ENCODE assay signal across 10 cellular contexts in the genomic region with DNA sequence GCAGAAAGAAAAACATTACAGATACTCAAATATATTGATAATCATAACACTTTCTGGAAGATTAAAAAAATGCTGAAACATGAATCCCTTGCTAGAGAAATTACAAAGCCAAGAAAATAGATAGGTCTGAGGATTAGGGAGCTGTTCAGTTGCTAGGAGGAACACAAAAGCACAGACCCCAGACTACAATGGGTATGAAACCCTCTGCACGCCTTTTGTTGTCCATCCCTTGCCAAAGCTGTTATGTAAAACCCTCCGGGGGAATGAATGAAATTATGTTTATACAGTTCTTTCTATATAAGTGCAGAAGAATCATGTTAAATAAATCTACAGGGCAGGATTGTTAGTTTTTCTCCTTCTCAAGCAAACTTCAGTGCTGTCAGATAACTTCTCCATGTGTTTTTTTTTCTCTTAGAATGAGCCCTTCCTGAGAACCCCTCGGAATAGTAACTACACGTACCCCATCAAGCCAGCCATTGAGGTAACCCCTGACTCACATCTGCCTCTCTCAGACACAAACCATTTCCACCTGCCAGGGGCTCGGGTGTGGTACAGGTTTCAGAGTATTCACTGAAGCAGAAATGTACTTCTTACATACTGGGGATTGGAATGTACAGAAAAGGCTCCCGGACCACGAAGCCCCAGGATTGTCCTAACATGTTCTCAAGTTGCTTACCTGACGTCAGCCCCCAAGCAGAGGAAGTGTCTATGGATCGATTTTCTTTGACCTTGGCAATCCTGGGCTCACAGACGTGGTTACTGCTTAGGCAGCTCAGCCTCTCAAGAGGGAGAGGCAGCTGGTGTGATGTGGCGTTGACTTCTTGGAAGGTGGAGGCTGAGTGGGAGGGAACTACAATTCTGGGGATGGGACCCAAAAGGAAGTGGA.
DNase-seq lines count a peak whose midpoint lies in the region; ATAC-seq and TF ChIP-seq lines count a peak whose summit lies in the region.
"Had no signal": no experiment of that assay in that cellular context is flagged by ENCODE, and none has a peak within 500 bp of the region (broad histone marks: within the 10 kb centered on the region; RNA-seq: fewer than 3 reads in every experiment).

No MANE protein-coding gene starts in this region.

- no peaks in the 10 kb centered on the region for H3K27me3 Mint-ChIP-seq in activated CD8-positive, alpha-beta memory T cell treated with anti-CD3 and anti-CD28 coated beads, Interleukin-2, amount 10 ng/mL, durations not matched to agents 7 days and 5 days
- peaks cover 8% of the 10 kb centered on the region for H3K27me3 Mint-ChIP-seq in progenitor cell of endocrine pancreas
- H3K27me3 Mint-ChIP-seq: IgD-negative memory B cell had no signal

- peaks cover 0 to 45% (median 0%) of the 10 kb centered on the region in 3 donors for H3K4me1 ChIP-seq in gastroesophageal sphincter

- H3K27ac ChIP-seq in gastroesophageal sphincter: peak overlapping the region; percentile 18 to 92 (median 86)

- H3K4me3 ChIP-seq in gastroesophageal sphincter: no peak overlapping the region
- H3K4me3 ChIP-seq: sigmoid colon had no signal

- H3K27ac Mint-ChIP-seq in activated CD8-positive, alpha-beta memory T cell treated with anti-CD3 and anti-CD28 coated beads, Interleukin-2, amount 10 ng/mL, durations not matched to agents 7 days and 5 days: no peak overlapping the region
- H3K27ac Mint-ChIP-seq in progenitor cell of endocrine pancreas: no peak overlapping the region
- H3K27ac Mint-ChIP-seq: IgD-negative memory B cell had no signal

- no peak overlapping the region for H3K4me3 Mint-ChIP-seq in activated CD8-positive, alpha-beta memory T cell treated with anti-CD3 and anti-CD28 coated beads, Interleukin-2, amount 10 ng/mL, durations not matched to agents 7 days and 5 days
- no peak overlapping the region for H3K4me3 Mint-ChIP-seq in progenitor cell of endocrine pancreas (ENCODE audit: low read depth)
- H3K4me3 Mint-ChIP-seq: IgD-negative memory B cell had no signal

- WGBS in gastroesophageal sphincter (ENCODE audit: low coverage in 1 of 2), 2 donors: 34 to 60% methylated on average over 5 to 11 of the region's 11 CpGs

- peak; percentile 56 for ATAC-seq in activated CD8-positive, alpha-beta memory T cell treated with anti-CD3 and anti-CD28 coated beads, Interleukin-2, amount 10 ng/mL, durations not matched to agents 7 days and 5 days
- ATAC-seq in gastroesophageal sphincter (peak; percentile 46), GM21526 (IDR thresholded peaks at IDR 0.05; ENCODE audit: low FRiP score, unreplicated experiment) (no peak)

- peak; percentile 51 for DNase-seq in NCI-H187 treated with DMSO at 0.1 percent for 48 hours (lab: John Stamatoyannopoulos, UW)
- DNase-seq in activated CD8-positive, alpha-beta memory T cell treated with anti-CD3 and anti-CD28 coated beads, Interleukin-2, amount 10 ng/mL, durations not matched to agents 7 days and 5 days: peak; percentile 66
- DNase-seq in stimulated activated naive CD4-positive, alpha-beta T cell treated with Interleukin-2 at 50 U/mL for 16 hours (lab: John Stamatoyannopoulos, UW): peak; percentile 24
- no peak for DNase-seq in NCI-H1105 (lab: John Stamatoyannopoulos, UW)
- no peak for DNase-seq in SHP77 treated with DMSO at 0.1 percent for 48 hours (lab: John Stamatoyannopoulos, UW)
- DNase-seq in progenitor cell of endocrine pancreas (ENCODE audit: low spot score, unreplicated experiment): no peak
- DNase-seq: sigmoid colon had no signal

- TF ChIP-seq CTCF in gastroesophageal sphincter (IDR thresholded peaks at IDR 0.05) (no peak), progenitor cell of endocrine pancreas (IDR thresholded peaks at IDR 0.05; ENCODE audit: unreplicated experiment) (no peak)

- no peak for TF ChIP-seq EP300 in gastroesophageal sphincter (IDR thresholded peaks at IDR 0.05)

- H3K27me3 ChIP-seq in gastroesophageal sphincter: no peaks in the 10 kb centered on the region
- H3K27me3 ChIP-seq: sigmoid colon had no signal

- H3K9me3 Mint-ChIP-seq in activated CD8-positive, alpha-beta memory T cell treated with anti-CD3 and anti-CD28 coated beads, Interleukin-2, amount 10 ng/mL, durations not matched to agents 7 days and 5 days (ENCODE audit: low read depth): no peaks in the 10 kb centered on the region
- no peaks in the 10 kb centered on the region for H3K9me3 Mint-ChIP-seq in progenitor cell of endocrine pancreas (ENCODE audit: low read depth)
- H3K9me3 Mint-ChIP-seq: IgD-negative memory B cell had no signal

- H3K36me3 ChIP-seq in gastroesophageal sphincter: no peaks in the 10 kb centered on the region
- H3K36me3 ChIP-seq: sigmoid colon had no signal

- H3K4me1 Mint-ChIP-seq in activated CD8-positive, alpha-beta memory T cell treated with anti-CD3 and anti-CD28 coated beads, Interleukin-2, amount 10 ng/mL, durations not matched to agents 7 days and 5 days: peaks cover 40% of the 10 kb centered on the region
- H3K4me1 Mint-ChIP-seq in progenitor cell of endocrine pancreas (ENCODE audit: low read depth): no peaks in the 10 kb centered on the region
- H3K4me1 Mint-ChIP-seq: IgD-negative memory B cell had no signal

- CTCF ChIA-PET in activated CD8-positive, alpha-beta memory T cell treated with anti-CD3 and anti-CD28 coated beads, Interleukin-2, amount 10 ng/mL, durations not matched to agents 7 days and 5 days (lab: Charles Lee): interaction anchor here (1.2 to 12.5 kb wide), 4 partner anchors 11 to 140 kb away, joined by 4 to 107 read pairs (median 5); a partner anchor contains a TSS

- no peak for TF ChIP-seq POLR2A in gastroesophageal sphincter (IDR thresholded peaks at IDR 0.05)

- no peaks in the 10 kb centered on the region for H3K9me3 ChIP-seq in gastroesophageal sphincter
- H3K9me3 ChIP-seq: sigmoid colon had no signal

- H3K36me3 Mint-ChIP-seq in activated CD8-positive, alpha-beta memory T cell treated with anti-CD3 and anti-CD28 coated beads, Interleukin-2, amount 10 ng/mL, durations not matched to agents 7 days and 5 days: peaks cover 4% of the 10 kb centered on the region
- no peaks in the 10 kb centered on the region for H3K36me3 Mint-ChIP-seq in progenitor cell of endocrine pancreas (ENCODE audit: insufficient read depth)

Comparison
In these comparisons a context has a peak if more than half of its experiments do, and no peak if none do; other contexts are left out.
1. DNase-seq: peak in NCI-H187 treated with DMSO at 0.1 percent for 48 hours (single experiment), activated CD8-positive, alpha-beta memory T cell treated with anti-CD3 and anti-CD28 coated beads, Interleukin-2, amount 10 ng/mL, durations not matched to agents 7 days and 5 days (single experiment) and stimulated activated naive CD4-positive, alpha-beta T cell treated with Interleukin-2 at 50 U/mL for 16 hours (single experiment); none in NCI-H1105 (single experiment), SHP77 treated with DMSO at 0.1 percent for 48 hours (single experiment) and progenitor cell of endocrine pancreas (single experiment).